ENCODE assay signal across 14 cellular contexts in genomic region chr2:239813261-239814135, GRCh38.
DNase-seq lines count a peak whose midpoint lies in the region; ATAC-seq and TF ChIP-seq lines count a peak whose summit lies in the region.
"Had no signal": no experiment of that assay in that cellular context is flagged by ENCODE, and none has a peak within 500 bp of the region (broad histone marks: within the 10 kb centered on the region; RNA-seq: fewer than 3 reads in every experiment).

No MANE protein-coding gene starts in this region.

- H3K27ac Mint-ChIP-seq in CD14-positive monocyte: peak overlapping the region in 1 of 7 donors; percentile 42
- H3K27ac Mint-ChIP-seq in activated CD8-positive, alpha-beta T cell treated with anti-CD3 and anti-CD28 coated beads, Interleukin-2, amount 10 ng/mL, durations not matched to agents 7 days and 5 days: no peak overlapping the region
- H3K27ac Mint-ChIP-seq: stimulated activated naive CD8-positive, alpha-beta T cell treated with anti-CD3 and anti-CD28 coated beads, Interleukin-15, Interleukin-2, amounts not matched to agents 100 ng/mL and 50 ng/mL, for 24 hours had no signal

- H3K4me3 Mint-ChIP-seq in CD14-positive monocyte: no peak overlapping the region
- no peak overlapping the region for H3K4me3 Mint-ChIP-seq in activated CD8-positive, alpha-beta T cell treated with anti-CD3 and anti-CD28 coated beads, Interleukin-2, amount 10 ng/mL, durations not matched to agents 7 days and 5 days
- H3K4me3 Mint-ChIP-seq: stimulated activated naive CD8-positive, alpha-beta T cell treated with anti-CD3 and anti-CD28 coated beads, Interleukin-15, Interleukin-2, amounts not matched to agents 100 ng/mL and 50 ng/mL, for 24 hours had no signal

- peaks cover 0 to 2% (median 0%) of the 10 kb centered on the region in 7 donors for H3K9me3 Mint-ChIP-seq in CD14-positive monocyte
- H3K9me3 Mint-ChIP-seq in activated CD8-positive, alpha-beta T cell treated with anti-CD3 and anti-CD28 coated beads, Interleukin-2, amount 10 ng/mL, durations not matched to agents 7 days and 5 days (ENCODE audit: insufficient read depth): no peaks in the 10 kb centered on the region
- H3K9me3 Mint-ChIP-seq: stimulated activated naive CD8-positive, alpha-beta T cell treated with anti-CD3 and anti-CD28 coated beads, Interleukin-15, Interleukin-2, amounts not matched to agents 100 ng/mL and 50 ng/mL, for 24 hours had no signal

- no peak for TF ChIP-seq POLR2A in esophagus squamous epithelium (IDR thresholded peaks at IDR 0.05)

- no peaks in the 10 kb centered on the region for H4K20me1 ChIP-seq in osteoblast (ENCODE audit: insufficient read depth, low read length)

- DNase-seq in CD14-positive monocyte (ENCODE audit: low spot score) (peak; percentile 22), RWPE2 (ENCODE audit: low spot score) (peak; percentile 23), esophagus squamous epithelium (lab: John Stamatoyannopoulos, UW) (no peak), osteoblast (ENCODE audit: insufficient read length, low spot score, missing footprints) (peak; percentile 72), 8988T (no peak)
- DNase-seq in activated CD8-positive, alpha-beta T cell treated with anti-CD3 and anti-CD28 coated beads, Interleukin-2, amount 10 ng/mL, durations not matched to agents 7 days and 5 days: no peak
- DNase-seq: activated naive CD4-positive, alpha-beta T cell treated with anti-CD3 and anti-CD28 coated beads, Interleukin-2, amount 50 U/mL, for 16 hours; NCI-H1105 had no signal

- no peak overlapping the region for H2AFZ ChIP-seq in osteoblast (ENCODE audit: low read length)

- WGBS in esophagus squamous epithelium, 2 donors: 61 to 68% methylated on average over 18 to 20 of the region's 27 CpGs

- no peak for TF ChIP-seq CTCF in CD14-positive monocyte (IDR thresholded peaks at IDR 0.05)
- no peak for TF ChIP-seq CTCF in RWPE2 (IDR thresholded peaks at IDR 0.05; ENCODE audit: poor library complexity, severe bottlenecking)
- no peak for TF ChIP-seq CTCF in esophagus squamous epithelium (IDR thresholded peaks at IDR 0.05)
- TF ChIP-seq CTCF in osteoblast (IDR thresholded peaks at IDR 0.05; ENCODE audit: extremely low read depth, low read depth, low read length): no peak

- CTCF ChIA-PET in activated CD8-positive, alpha-beta T cell treated with anti-CD3 and anti-CD28 coated beads, Interleukin-2, amount 10 ng/mL, durations not matched to agents 7 days and 5 days (lab: Charles Lee): no interaction called here

- H3K9me3 ChIP-seq in RWPE2 (ENCODE audit: severe bottlenecking) (no peaks in the 10 kb centered on the region), esophagus squamous epithelium (no peaks in the 10 kb centered on the region), osteoblast (ENCODE audit: low read depth, low read length) (no peaks in the 10 kb centered on the region)

- H3K27me3 ChIP-seq in RWPE2 (ENCODE audit: insufficient read depth, poor library complexity, severe bottlenecking) (peaks cover 8% of the 10 kb centered on the region), esophagus squamous epithelium (peaks cover 0 to 6% (median 0%) of the 10 kb centered on the region in 4 donors), osteoblast (ENCODE audit: insufficient read depth, low read length) (no peaks in the 10 kb centered on the region)
- H3K27me3 ChIP-seq: cardiac muscle cell had no signal

- intact Hi-C loops in CD14-positive monocyte (cut with micrococcal nuclease): no loop called here
- intact Hi-C loops in esophagus squamous epithelium (cut with DNase I): no loop called here

- peaks cover 3 to 23% (median 8%) of the 10 kb centered on the region in 3 donors for H3K27me3 Mint-ChIP-seq in CD14-positive monocyte (ENCODE audit: low read depth in 3 of 3)
- no peaks in the 10 kb centered on the region for H3K27me3 Mint-ChIP-seq in activated CD8-positive, alpha-beta T cell treated with anti-CD3 and anti-CD28 coated beads, Interleukin-2, amount 10 ng/mL, durations not matched to agents 7 days and 5 days (ENCODE audit: low read depth)
- H3K27me3 Mint-ChIP-seq: stimulated activated naive CD8-positive, alpha-beta T cell treated with anti-CD3 and anti-CD28 coated beads, Interleukin-15, Interleukin-2, amounts not matched to agents 100 ng/mL and 50 ng/mL, for 24 hours had no signal

- no peaks in the 10 kb centered on the region for H3K79me2 ChIP-seq in osteoblast (ENCODE audit: insufficient read depth, low read length)

- H3K36me3 ChIP-seq in RWPE2 (ENCODE audit: low read depth) (no peaks in the 10 kb centered on the region), esophagus squamous epithelium (no peaks in the 10 kb centered on the region), osteoblast (ENCODE audit: insufficient read depth, low read length) (no peaks in the 10 kb centered on the region)
- H3K36me3 ChIP-seq: cardiac muscle cell had no signal

- POLR2A ChIA-PET in activated CD8-positive, alpha-beta T cell treated with anti-CD3 and anti-CD28 coated beads, Interleukin-2, amount 10 ng/mL, durations not matched to agents 7 days and 5 days (lab: Charles Lee): no interaction called here

- H3K4me1 ChIP-seq in RWPE2 (ENCODE audit: insufficient read depth, poor library complexity, severe bottlenecking) (no peaks in the 10 kb centered on the region), esophagus squamous epithelium (peaks cover 4 to 27% (median 20%) of the 10 kb centered on the region in 3 donors), osteoblast (ENCODE audit: insufficient read depth, low read length) (no peaks in the 10 kb centered on the region)

- H3K4me3 ChIP-seq in RWPE2 (ENCODE audit: severe bottlenecking): no peak overlapping the region
- H3K4me3 ChIP-seq in esophagus squamous epithelium: no peak overlapping the region
- H3K4me3 ChIP-seq in osteoblast (ENCODE audit: insufficient read depth, low read length): no peak overlapping the region
- H3K4me3 ChIP-seq: cardiac muscle cell had no signal

- no peak overlapping the region for H3K4me2 ChIP-seq in osteoblast (ENCODE audit: insufficient read depth, low read length)

- H3K4me1 Mint-ChIP-seq in CD14-positive monocyte: no peaks in the 10 kb centered on the region
- H3K4me1 Mint-ChIP-seq in activated CD8-positive, alpha-beta T cell treated with anti-CD3 and anti-CD28 coated beads, Interleukin-2, amount 10 ng/mL, durations not matched to agents 7 days and 5 days (ENCODE audit: low read depth): no peaks in the 10 kb centered on the region

- H3K36me3 Mint-ChIP-seq in CD14-positive monocyte: no peaks in the 10 kb centered on the region
- H3K36me3 Mint-ChIP-seq in activated CD8-positive, alpha-beta T cell treated with anti-CD3 and anti-CD28 coated beads, Interleukin-2, amount 10 ng/mL, durations not matched to agents 7 days and 5 days (ENCODE audit: low read depth): no peaks in the 10 kb centered on the region

- ATAC-seq in RWPE2 (ENCODE audit: low read depth) (no peak), HG03108 (IDR thresholded peaks at IDR 0.05; ENCODE audit: unreplicated experiment) (no peak), GM19023 (IDR thresholded peaks at IDR 0.05; ENCODE audit: unreplicated experiment) (no peak)
- no peak for ATAC-seq in activated CD8-positive, alpha-beta T cell treated with anti-CD3 and anti-CD28 coated beads, Interleukin-2, amount 10 ng/mL, durations not matched to agents 7 days and 5 days
- ATAC-seq: SK-N-SH treated with all-trans-retinoic acid at 6 μM for 48 hours had no signal

- no peak overlapping the region for H3K27ac ChIP-seq in RWPE2 (ENCODE audit: poor library complexity, severe bottlenecking)
- peak overlapping the region; percentile 41 to 94 (median 84) for H3K27ac ChIP-seq in esophagus squamous epithelium
- H3K27ac ChIP-seq in osteoblast (ENCODE audit: low read depth, low read length): no peak overlapping the region
- H3K27ac ChIP-seq: cardiac muscle cell, epithelial cell of prostate had no signal

Comparison
In these comparisons a context has a peak if more than half of its experiments do, and no peak if none do; other contexts are left out.
1. DNase-seq: peak in CD14-positive monocyte (single experiment), RWPE2 (single experiment) and osteoblast (single experiment); none in esophagus squamous epithelium (single experiment), activated CD8-positive, alpha-beta T cell treated with anti-CD3 and anti-CD28 coated beads, Interleukin-2, amount 10 ng/mL, durations not matched to agents 7 days and 5 days (single experiment) and 8988T (single experiment).
2. H3K27ac ChIP-seq: peak in esophagus squamous epithelium (4 of 4); none in RWPE2 (single experiment) and osteoblast (single experiment).